In genomic region chr1:40788561-40789341, GRCh38 we compare ENCODE assay signal across 27 cellular contexts. TPM values are rescaled to one million over a fixed set of nuclear protein-coding genes. Genes with fewer than 3 reads are reported as not detected.
DNase-seq lines count a peak whose midpoint lies in the region; ATAC-seq, FAIRE-seq and TF ChIP-seq lines count a peak whose summit lies in the region.
"Had no signal": no experiment of that assay in that cellular context is flagged by ENCODE, and none has a peak within 500 bp of the region (broad histone marks: within the 10 kb centered on the region; RNA-seq: fewer than 3 reads in every experiment).

No MANE protein-coding gene starts in this region.

- DNase-seq in Right ventricle myocardium inferior (ENCODE audit: missing footprints) = peak; percentile 32
- no peak for DNase-seq in heart right ventricle
- DNase-seq in kidney = peak; percentile 47
- DNase-seq in osteoblast (ENCODE audit: insufficient read length, low spot score, missing footprints) = peak; percentile 86
- no peak for DNase-seq in uterus
- no peak for DNase-seq in cardiac septum (ENCODE audit: low spot score)
- no peak for DNase-seq in SKM-1 treated with dmso at 0.1 percent for 144 hours (lab: John Stamatoyannopoulos, UW; ENCODE audit: unreplicated experiment)
- no peak for DNase-seq in CD4-positive, alpha-beta memory T cell
- DNase-seq: 8988T, BE2C, DMS153, DND-41, IMR-90, KG1, MG63, NCI-H1105 treated with DMSO at 0.1 percent for 48 hours, NCI-H146, NCI-H1930, NCI-H446, NCI-H524 treated with DMSO at 0.1 percent for 48 hours, NCI-H774, PC-9, Right ventricle myocardium superior had no signal

- H3K4me1 ChIP-seq in heart right ventricle (peaks cover 0 to 17% (median 7%) of the 10 kb centered on the region in 9 donors), kidney (ENCODE audit: control insufficient read depth in 1 of 2, insufficient read depth in 1 of 2, low read depth in 1 of 2, low read length in 2 of 2) (no peaks in the 10 kb centered on the region), osteoblast (ENCODE audit: insufficient read depth, low read length) (no peaks in the 10 kb centered on the region), uterus (peaks cover 0 to 3% of the 10 kb centered on the region in 2 donors)
- no peaks in the 10 kb centered on the region for H3K4me1 ChIP-seq in CD4-positive, alpha-beta memory T cell (ENCODE audit: insufficient read depth, low read length)
- H3K4me1 ChIP-seq: BE2C had no signal

- FAIRE-seq in kidney (lab: Jason Lieb, UNC) = no peak
- FAIRE-seq: GM18507, H54 had no signal

- peaks cover 0 to 17% (median 0%) of the 10 kb centered on the region in 7 donors for H3K27me3 ChIP-seq in heart right ventricle
- peaks cover 37% of the 10 kb centered on the region for H3K27me3 ChIP-seq in osteoblast (ENCODE audit: insufficient read depth, low read length)
- H3K27me3 ChIP-seq in uterus = no peaks in the 10 kb centered on the region
- peaks cover 6% of the 10 kb centered on the region for H3K27me3 ChIP-seq in CD4-positive, alpha-beta memory T cell (ENCODE audit: insufficient read depth, low read length)
- H3K27me3 ChIP-seq: BE2C, MG63 had no signal

- H3K4me3 Mint-ChIP-seq in CD4-positive, alpha-beta memory T cell = no peak overlapping the region

- no peak overlapping the region for H3K4me2 ChIP-seq in osteoblast (ENCODE audit: insufficient read depth, low read length)
- H3K4me2 ChIP-seq: PC-9 had no signal

- no peak for TF ChIP-seq POLR2A in uterus (IDR thresholded peaks at IDR 0.05)

- intact Hi-C loops in Right ventricle myocardium inferior (cut with DNase I) = no loop called here
- intact Hi-C loops in heart right ventricle (cut with DNase I) = no loop called here
- intact Hi-C loops in kidney (cut with DNase I) = no loop called here
- intact Hi-C loops in uterus (cut with DNase I; ENCODE audit: low total_unique reads) = no loop called here
- intact Hi-C loops in cardiac septum (cut with DNase I) = no loop called here
- intact Hi-C loops in CD4-positive, alpha-beta memory T cell (cut with micrococcal nuclease) = no loop called here

- peaks cover 6 to 12% of the 10 kb centered on the region in 2 donors for H3K27me3 Mint-ChIP-seq in CD4-positive, alpha-beta memory T cell

- H3K9ac ChIP-seq in kidney (ENCODE audit: low read length in 2 of 2) = no peak overlapping the region

- no peak overlapping the region for H3K4me3 ChIP-seq in heart right ventricle
- no peak overlapping the region for H3K4me3 ChIP-seq in kidney (ENCODE audit: low read length in 2 of 2)
- no peak overlapping the region for H3K4me3 ChIP-seq in osteoblast (ENCODE audit: insufficient read depth, low read length)
- no peak overlapping the region for H3K4me3 ChIP-seq in uterus
- no peak overlapping the region for H3K4me3 ChIP-seq in CD4-positive, alpha-beta memory T cell (ENCODE audit: low read length in 2 of 2)
- H3K4me3 ChIP-seq: MG63, PC-9, SJSA1 had no signal

- peaks cover 0 to 3% (median 2%) of the 10 kb centered on the region in 4 donors for H3K4me1 Mint-ChIP-seq in CD4-positive, alpha-beta memory T cell

- POLR2A ChIA-PET in CD4-positive, alpha-beta memory T cell (lab: Charles Lee; ENCODE audit: partially characterized antibody) = interaction anchor here (1.7 kb wide), 1 partner anchor 98 kb away, joined by 3 read pairs; the partner anchor contains the start of gene NFYC

- TF ChIP-seq CTCF in heart right ventricle (IDR thresholded peaks at IDR 0.05) (no peak), kidney (IDR thresholded peaks at IDR 0.05; ENCODE audit: borderline replicate concordance, extremely low read depth, insufficient read depth) (no peak), osteoblast (IDR thresholded peaks at IDR 0.05; ENCODE audit: extremely low read depth, low read depth, low read length) (no peak), uterus (IDR thresholded peaks at IDR 0.05) (no peak)

- CTCF ChIA-PET in CD4-positive, alpha-beta memory T cell (lab: Charles Lee; ENCODE audit: partially characterized antibody) = interaction anchor here (1.1 kb wide), 1 partner anchor 15 kb away, joined by 4 read pairs; no protein-coding TSS in a partner anchor

- H3K27ac ChIP-seq in heart right ventricle (no peak overlapping the region), kidney (ENCODE audit: low read depth in 2 of 2, low read length in 2 of 2) (no peak overlapping the region), osteoblast (ENCODE audit: low read depth, low read length) (no peak overlapping the region), uterus (peak overlapping the region; percentile 33 to 70)
- no peak overlapping the region for H3K27ac ChIP-seq in CD4-positive, alpha-beta memory T cell (ENCODE audit: low read depth, low read length)
- H3K27ac ChIP-seq: PC-9, SJSA1 had no signal

- 91 to 96% methylated on average over 17 of the region's 17 CpGs for WGBS in heart right ventricle, 2 donors

- ATAC-seq in Right ventricle myocardium inferior (no peak), heart right ventricle (no peak)

- H3K9me3 ChIP-seq in heart right ventricle = no peaks in the 10 kb centered on the region
- no peaks in the 10 kb centered on the region for H3K9me3 ChIP-seq in kidney (ENCODE audit: control insufficient read depth in 1 of 2, low read length in 2 of 2)
- H3K9me3 ChIP-seq in osteoblast (ENCODE audit: low read depth, low read length) = no peaks in the 10 kb centered on the region
- no peaks in the 10 kb centered on the region for H3K9me3 ChIP-seq in uterus
- no peaks in the 10 kb centered on the region for H3K9me3 ChIP-seq in CD4-positive, alpha-beta memory T cell (ENCODE audit: control insufficient read depth in 1 of 2, low read length in 2 of 2)
- H3K9me3 ChIP-seq: BE2C, MG63, SJSA1 had no signal

- H3K27ac Mint-ChIP-seq in CD4-positive, alpha-beta memory T cell = no peak overlapping the region

- H3K36me3 ChIP-seq in heart right ventricle (no peaks in the 10 kb centered on the region), kidney (ENCODE audit: control insufficient read depth in 1 of 2, insufficient read depth in 2 of 2, low read length in 2 of 2) (no peaks in the 10 kb centered on the region), osteoblast (ENCODE audit: insufficient read depth, low read length) (no peaks in the 10 kb centered on the region), uterus (no peaks in the 10 kb centered on the region)
- H3K36me3 ChIP-seq in CD4-positive, alpha-beta memory T cell (ENCODE audit: insufficient read depth, low read length) = no peaks in the 10 kb centered on the region
- H3K36me3 ChIP-seq: BE2C, MG63, SJSA1 had no signal

- no peaks in the 10 kb centered on the region for H3K36me3 Mint-ChIP-seq in CD4-positive, alpha-beta memory T cell

- no peaks in the 10 kb centered on the region for H4K20me1 ChIP-seq in osteoblast (ENCODE audit: insufficient read depth, low read length)

- no peaks in the 10 kb centered on the region for H3K79me2 ChIP-seq in osteoblast (ENCODE audit: insufficient read depth, low read length)

- no peak overlapping the region for H2AFZ ChIP-seq in osteoblast (ENCODE audit: low read length)
- H2AFZ ChIP-seq: PC-9 had no signal

- no peaks in the 10 kb centered on the region for H3K9me3 Mint-ChIP-seq in CD4-positive, alpha-beta memory T cell

RNA-seq across cellular contexts. Expression of gene KCNQ4, which starts 5.2 kb away (rescaled TPM):
- total RNA-seq in Right ventricle myocardium inferior = 2.8 TPM
- total RNA-seq in heart right ventricle = 1 to 10 TPM; 1.2 to 3.4 (median 2.1) TPM
- polyA plus RNA-seq in heart right ventricle = 1 to 10 TPM; 1.0 to 3.4 TPM
- total RNA-seq in kidney = 1.2 TPM
- polyA plus RNA-seq in kidney (ENCODE audit: insufficient read depth, low read depth, low replicate concordance) = 0.65 TPM
- total RNA-seq in osteoblast = not detected in 2 replicates
- total RNA-seq in uterus = 10 to 100 TPM in 1 of 4 donors, 1 to 10 TPM in 2, not detected in 1; 2.7 to 13.4 (median 7.4) TPM
- total RNA-seq in cardiac septum = 3.6 TPM
- under 1 TPM; 0.20 to 0.33 TPM for total RNA-seq in CD4-positive, alpha-beta memory T cell
- under 1 TPM in 1 of 2 donors, not detected in 1; 0.14 TPM for polyA plus RNA-seq in CD4-positive, alpha-beta memory T cell
- total RNA-seq: IMR-90, RPMI7951 had no signal

Comparison
In these comparisons a context has a peak if more than half of its experiments do, and no peak if none do; other contexts are left out.
1. DNase-seq: peak in Right ventricle myocardium inferior (single experiment), kidney (single experiment) and osteoblast (single experiment); none in heart right ventricle (0 of 2), uterus (0 of 2), cardiac septum (single experiment), SKM-1 treated with dmso at 0.1 percent for 144 hours (single experiment) and CD4-positive, alpha-beta memory T cell (0 of 5).
2. H3K27ac ChIP-seq: peak in uterus (2 of 2); none in heart right ventricle (0 of 10), kidney (0 of 2), osteoblast (single experiment) and CD4-positive, alpha-beta memory T cell (single experiment).